21 cellular contexts compared by ENCODE assay signal in genomic region chr14:103547941-103548462, GRCh38. TPM values are rescaled to one million over a fixed set of nuclear protein-coding genes. Genes with fewer than 3 reads are reported as not detected.
A peak's percentile ranks its signal among the peaks of the same experiment; 100 is the strongest.
DNase-seq lines count a peak whose midpoint lies in the region; ATAC-seq, FAIRE-seq and TF ChIP-seq lines count a peak whose summit lies in the region.
"Had no signal": no experiment of that assay in that cellular context is flagged by ENCODE, and none has a peak within 500 bp of the region (broad histone marks: within the 10 kb centered on the region; RNA-seq: fewer than 3 reads in every experiment).

No MANE protein-coding gene starts in this region.

- H3K36me3 ChIP-seq in spleen: peaks cover 0 to 7% (median 0%) of the 10 kb centered on the region in 6 donors

- TF ChIP-seq CTCF in chondrocyte (IDR thresholded peaks at IDR 0.05) (no peak), spleen (IDR thresholded peaks at IDR 0.05 in 8 of 11, conservative IDR thresholded peaks at IDR 0.05 in 3 of 11) (no peak), progenitor cell of endocrine pancreas (IDR thresholded peaks at IDR 0.05; ENCODE audit: unreplicated experiment) (no peak)

- H3K9me3 Mint-ChIP-seq in chondrocyte (ENCODE audit: low read depth) (no peaks in the 10 kb centered on the region), progenitor cell of endocrine pancreas (ENCODE audit: low read depth) (no peaks in the 10 kb centered on the region)
- H3K9me3 Mint-ChIP-seq: CD8-positive, alpha-beta memory T cell; H9 had no signal

- intact Hi-C loops in spleen (cut with DNase I; ENCODE audit: low total_unique reads): no loop called here

- no peak overlapping the region for H3K4me3 Mint-ChIP-seq in chondrocyte (ENCODE audit: unreplicated experiment)
- H3K4me3 Mint-ChIP-seq in progenitor cell of endocrine pancreas (ENCODE audit: low read depth): no peak overlapping the region
- H3K4me3 Mint-ChIP-seq: H9 had no signal

- H3K27ac Mint-ChIP-seq in chondrocyte (ENCODE audit: unreplicated experiment): no peak overlapping the region
- no peak overlapping the region for H3K27ac Mint-ChIP-seq in progenitor cell of endocrine pancreas

- H3K4me1 ChIP-seq in spleen: peaks cover 0 to 48% (median 22%) of the 10 kb centered on the region in 6 donors

- peak; percentile 7 for DNase-seq in activated CD8-positive, alpha-beta memory T cell treated with anti-CD3 and anti-CD28 coated beads, Interleukin-2, amount 50 U/mL, for 4 hours
- DNase-seq in activated CD8-positive, alpha-beta memory T cell treated with anti-CD3 and anti-CD28 coated beads, Interleukin-2, amount 50 U/mL, for 48 hours: no peak
- DNase-seq in chondrocyte (ENCODE audit: low spot score) (peak; percentile 67), spleen (peak; percentile 67), H54 (ENCODE audit: insufficient read length, low spot score) (no peak), progenitor cell of endocrine pancreas (ENCODE audit: low spot score, unreplicated experiment) (no peak)
- DNase-seq: 8988T, DND-41, H9, NCI-H146, NCI-H2081 treated with DMSO at 0.1 percent for 48 hours, NCI-H510A, NCI-H82, PC-3 had no signal

- no peak for ATAC-seq in HG03025 (IDR thresholded peaks at IDR 0.05; ENCODE audit: low FRiP score, unreplicated experiment)
- ATAC-seq: GM12878, HepG2, PC-3 had no signal

- no peaks in the 10 kb centered on the region for H3K9me3 ChIP-seq in spleen

- TF ChIP-seq POLR2A in spleen (IDR thresholded peaks at IDR 0.05) (no peak), H54 (IDR thresholded peaks at IDR 0.05; ENCODE audit: low read depth, low read length) (no peak)

- 88 to 93% (median 91%) methylated on average over 18 of the region's 18 CpGs for WGBS in spleen, 5 donors

- H3K4me1 Mint-ChIP-seq in chondrocyte (ENCODE audit: low read depth) (peaks cover 23% of the 10 kb centered on the region), progenitor cell of endocrine pancreas (ENCODE audit: low read depth) (peaks cover 5% of the 10 kb centered on the region)

- no peak for FAIRE-seq in H54 (lab: Jason Lieb, UNC)
- FAIRE-seq: G401.6, GM12878, HepG2 had no signal

- H3K27ac ChIP-seq in layer of hippocampus (ENCODE audit: low read depth, low read length) (peak overlapping the region; percentile 90), spleen (no peak overlapping the region)
- H3K27ac ChIP-seq: KMS-11 had no signal

- no peak overlapping the region for H3K4me3 ChIP-seq in spleen
- H3K4me3 ChIP-seq: GM12878 had no signal

- H3K27me3 ChIP-seq in layer of hippocampus (ENCODE audit: control insufficient read depth, insufficient read depth, low read length) (no peaks in the 10 kb centered on the region), spleen (replicated peaks in 1 of 7) (peaks cover 0 to 17% (median 0%) of the 10 kb centered on the region in 7 donors)

- H3K27me3 Mint-ChIP-seq in chondrocyte (ENCODE audit: low read depth) (no peaks in the 10 kb centered on the region), progenitor cell of endocrine pancreas (no peaks in the 10 kb centered on the region)
- H3K27me3 Mint-ChIP-seq: CD8-positive, alpha-beta memory T cell had no signal

- H3K36me3 Mint-ChIP-seq in chondrocyte (ENCODE audit: low read depth): no peaks in the 10 kb centered on the region
- H3K36me3 Mint-ChIP-seq in progenitor cell of endocrine pancreas (ENCODE audit: insufficient read depth): no peaks in the 10 kb centered on the region

RNA-seq across cellular contexts. Expression of gene BAG5, which starts 14.5 kb away (rescaled TPM):
- 22.6 to 25.7 TPM (median 23.2 TPM) in 3 replicates for total RNA-seq in chondrocyte
- total RNA-seq in spleen: 10 to 100 TPM; 29.2 to 42.5 (median 32.5) TPM
- 10 to 100 TPM in 1 of 3 donors, 1 to 10 TPM in 2; 9.3 to 16.0 (median 9.9) TPM for polyA plus RNA-seq in spleen
- total RNA-seq in progenitor cell of endocrine pancreas: 23.5 and 24.7 TPM in 2 replicates

RNA-seq across cellular contexts. Expression of gene COA8, which starts 14.8 kb away (rescaled TPM):
- total RNA-seq in chondrocyte (39.1 to 51.9 TPM (median 50.7 TPM) in 3 replicates), spleen (10 to 100 TPM; 15.2 to 26.0 (median 20.4) TPM), progenitor cell of endocrine pancreas (45.1 and 46.3 TPM in 2 replicates)
- 10 to 100 TPM; 34.1 to 39.5 (median 38.9) TPM for polyA plus RNA-seq in spleen

RNA-seq across cellular contexts. Expression of gene TRMT61A, which starts 19.0 kb away (rescaled TPM):
- 9.9 to 10.3 TPM (median 10.0 TPM) in 3 replicates for total RNA-seq in chondrocyte
- 10 to 100 TPM in 1 of 7 donors, 1 to 10 TPM in 6; 8.0 to 11.3 (median 9.5) TPM for total RNA-seq in spleen
- polyA plus RNA-seq in spleen: 10 to 100 TPM in 2 of 3 donors, 1 to 10 TPM in 1; 8.6 to 14.2 (median 11.1) TPM
- 10.3 and 10.7 TPM in 2 replicates for total RNA-seq in progenitor cell of endocrine pancreas

RNA-seq across cellular contexts. Expression of gene CKB, which starts 25.4 kb away (rescaled TPM):
- total RNA-seq in chondrocyte (81.0 to 141 TPM (median 139 TPM) in 3 replicates), spleen (10 to 100 TPM in 4 of 7 donors, 1 to 10 TPM in 3; 8.0 to 22.6 (median 10.8) TPM), progenitor cell of endocrine pancreas (929 and 983 TPM in 2 replicates)
- 10 to 100 TPM; 14.3 to 28.4 (median 20.6) TPM for polyA plus RNA-seq in spleen

Comparison
In these comparisons a context has a peak if more than half of its experiments do, and no peak if none do; other contexts are left out.
1. DNase-seq: peak in activated CD8-positive, alpha-beta memory T cell treated with anti-CD3 and anti-CD28 coated beads, Interleukin-2, amount 50 U/mL, for 4 hours (single experiment), chondrocyte (single experiment) and spleen (single experiment); none in activated CD8-positive, alpha-beta memory T cell treated with anti-CD3 and anti-CD28 coated beads, Interleukin-2, amount 50 U/mL, for 48 hours (single experiment), H54 (single experiment) and progenitor cell of endocrine pancreas (single experiment).